11 cellular contexts compared by ENCODE assay signal in genomic region chr9:15513335-15513734, GRCh38. TPM values are rescaled to one million over a fixed set of nuclear protein-coding genes. Genes with fewer than 3 reads are reported as not detected.
DNase-seq lines count a peak whose midpoint lies in the region; ATAC-seq and TF ChIP-seq lines count a peak whose summit lies in the region.
"Had no signal": no experiment of that assay in that cellular context is flagged by ENCODE, and none has a peak within 500 bp of the region (broad histone marks: within the 10 kb centered on the region; RNA-seq: fewer than 3 reads in every experiment).

No MANE protein-coding gene starts in this region.

- ATAC-seq in activated CD8-positive, alpha-beta T cell treated with anti-CD3 and anti-CD28 coated beads for 36 hours, result no peak
- no peak for ATAC-seq in activated CD8-positive, alpha-beta T cell treated with anti-CD3 and anti-CD28 coated beads, Interleukin-2, amount 10 ng/mL, durations not matched to agents 7 days and 5 days
- ATAC-seq in GM21576 (IDR thresholded peaks at IDR 0.05; ENCODE audit: unreplicated experiment) (no peak), sciatic nerve (no peak)
- no peak for ATAC-seq in effector memory CD8-positive, alpha-beta T cell (replicated peaks)

- peaks cover 15% of the 10 kb centered on the region for H3K36me3 Mint-ChIP-seq in activated CD8-positive, alpha-beta T cell treated with anti-CD3 and anti-CD28 coated beads for 36 hours (ENCODE audit: low read depth)
- peaks cover 14% of the 10 kb centered on the region for H3K36me3 Mint-ChIP-seq in activated CD8-positive, alpha-beta T cell treated with anti-CD3 and anti-CD28 coated beads, Interleukin-2, amount 10 ng/mL, durations not matched to agents 7 days and 5 days (ENCODE audit: low read depth)
- peaks cover 14% of the 10 kb centered on the region for H3K36me3 Mint-ChIP-seq in activated naive CD8-positive, alpha-beta T cell treated with anti-CD3 and anti-CD28 coated beads for 36 hours
- peaks cover 26% of the 10 kb centered on the region for H3K36me3 Mint-ChIP-seq in effector memory CD8-positive, alpha-beta T cell (ENCODE audit: insufficient read depth)

- no peak overlapping the region for H3K4me3 ChIP-seq in Karpas-422 (ENCODE audit: low read length)
- H3K4me3 ChIP-seq in retinal pigment epithelial cell (ENCODE audit: low read length), result no peak overlapping the region
- H3K4me3 ChIP-seq: testis had no signal

- H2AFZ ChIP-seq in Karpas-422 (ENCODE audit: low read length), result no peak overlapping the region

- no peaks in the 10 kb centered on the region for H3K27me3 Mint-ChIP-seq in activated CD8-positive, alpha-beta T cell treated with anti-CD3 and anti-CD28 coated beads for 36 hours
- H3K27me3 Mint-ChIP-seq in activated CD8-positive, alpha-beta T cell treated with anti-CD3 and anti-CD28 coated beads, Interleukin-2, amount 10 ng/mL, durations not matched to agents 7 days and 5 days (ENCODE audit: low read depth), result peaks cover 7% of the 10 kb centered on the region
- peaks cover 4% of the 10 kb centered on the region for H3K27me3 Mint-ChIP-seq in activated naive CD8-positive, alpha-beta T cell treated with anti-CD3 and anti-CD28 coated beads for 36 hours
- no peaks in the 10 kb centered on the region for H3K27me3 Mint-ChIP-seq in effector memory CD8-positive, alpha-beta T cell

- H3K27ac ChIP-seq in Karpas-422 (ENCODE audit: low read length), result no peak overlapping the region
- H3K27ac ChIP-seq: testis had no signal

- H3K9me2 ChIP-seq in Karpas-422 (replicated peaks; ENCODE audit: insufficient read depth, low read length), result no peaks in the 10 kb centered on the region

- no peaks in the 10 kb centered on the region for H3K27me3 ChIP-seq in Karpas-422 (ENCODE audit: low read length)
- H3K27me3 ChIP-seq: testis had no signal

- H3K4me1 Mint-ChIP-seq in activated CD8-positive, alpha-beta T cell treated with anti-CD3 and anti-CD28 coated beads for 36 hours (ENCODE audit: low read depth), result peaks cover 28% of the 10 kb centered on the region
- peaks cover 30% of the 10 kb centered on the region for H3K4me1 Mint-ChIP-seq in activated CD8-positive, alpha-beta T cell treated with anti-CD3 and anti-CD28 coated beads, Interleukin-2, amount 10 ng/mL, durations not matched to agents 7 days and 5 days (ENCODE audit: low read depth)
- H3K4me1 Mint-ChIP-seq in activated naive CD8-positive, alpha-beta T cell treated with anti-CD3 and anti-CD28 coated beads for 36 hours, result peaks cover 25% of the 10 kb centered on the region
- peaks cover 20 to 23% of the 10 kb centered on the region in 2 donors for H3K4me1 Mint-ChIP-seq in effector memory CD8-positive, alpha-beta T cell (ENCODE audit: low read depth in 2 of 2)

- no peaks in the 10 kb centered on the region for H3K9me3 Mint-ChIP-seq in activated CD8-positive, alpha-beta T cell treated with anti-CD3 and anti-CD28 coated beads for 36 hours
- H3K9me3 Mint-ChIP-seq in activated CD8-positive, alpha-beta T cell treated with anti-CD3 and anti-CD28 coated beads, Interleukin-2, amount 10 ng/mL, durations not matched to agents 7 days and 5 days (ENCODE audit: insufficient read depth), result no peaks in the 10 kb centered on the region
- H3K9me3 Mint-ChIP-seq in activated naive CD8-positive, alpha-beta T cell treated with anti-CD3 and anti-CD28 coated beads for 36 hours, result no peaks in the 10 kb centered on the region
- no peaks in the 10 kb centered on the region for H3K9me3 Mint-ChIP-seq in effector memory CD8-positive, alpha-beta T cell

- CTCF ChIA-PET in activated CD8-positive, alpha-beta T cell treated with anti-CD3 and anti-CD28 coated beads for 36 hours (lab: Charles Lee), result interaction anchor here (0.6 to 1.6 kb wide), 5 partner anchors 11 to 95 kb away, joined by 3 to 8 read pairs (median 4); no protein-coding TSS in a partner anchor
- CTCF ChIA-PET in activated CD8-positive, alpha-beta T cell treated with anti-CD3 and anti-CD28 coated beads, Interleukin-2, amount 10 ng/mL, durations not matched to agents 7 days and 5 days (lab: Charles Lee), result interaction anchor here (0.7 to 1.4 kb wide), 4 partner anchors 20 to 301 kb away, joined by 3 to 6 read pairs (median 4); no protein-coding TSS in a partner anchor

- H3K27ac Mint-ChIP-seq in activated CD8-positive, alpha-beta T cell treated with anti-CD3 and anti-CD28 coated beads for 36 hours, result no peak overlapping the region
- H3K27ac Mint-ChIP-seq in activated CD8-positive, alpha-beta T cell treated with anti-CD3 and anti-CD28 coated beads, Interleukin-2, amount 10 ng/mL, durations not matched to agents 7 days and 5 days, result no peak overlapping the region
- H3K27ac Mint-ChIP-seq in activated naive CD8-positive, alpha-beta T cell treated with anti-CD3 and anti-CD28 coated beads for 36 hours, result no peak overlapping the region
- H3K27ac Mint-ChIP-seq in effector memory CD8-positive, alpha-beta T cell, result no peak overlapping the region

- peak; percentile 41 for DNase-seq in activated CD8-positive, alpha-beta T cell treated with anti-CD3 and anti-CD28 coated beads for 36 hours
- no peak for DNase-seq in activated CD8-positive, alpha-beta T cell treated with anti-CD3 and anti-CD28 coated beads, Interleukin-2, amount 10 ng/mL, durations not matched to agents 7 days and 5 days
- DNase-seq in Karpas-422 (peak; percentile 53), retinal pigment epithelial cell (ENCODE audit: low read depth) (no peak), sciatic nerve (ENCODE audit: low spot score) (no peak)
- peak; percentile 17 for DNase-seq in activated naive CD8-positive, alpha-beta T cell treated with anti-CD3 and anti-CD28 coated beads for 36 hours
- DNase-seq in effector memory CD8-positive, alpha-beta T cell, result no peak
- DNase-seq: DMS79, posterior cingulate gyrus, testis had no signal

- H3K4me3 Mint-ChIP-seq in activated CD8-positive, alpha-beta T cell treated with anti-CD3 and anti-CD28 coated beads for 36 hours, result no peak overlapping the region
- H3K4me3 Mint-ChIP-seq in activated CD8-positive, alpha-beta T cell treated with anti-CD3 and anti-CD28 coated beads, Interleukin-2, amount 10 ng/mL, durations not matched to agents 7 days and 5 days, result no peak overlapping the region
- H3K4me3 Mint-ChIP-seq in activated naive CD8-positive, alpha-beta T cell treated with anti-CD3 and anti-CD28 coated beads for 36 hours, result no peak overlapping the region
- H3K4me3 Mint-ChIP-seq in effector memory CD8-positive, alpha-beta T cell, result no peak overlapping the region

- intact Hi-C loops in activated CD8-positive, alpha-beta T cell treated with anti-CD3 and anti-CD28 coated beads for 36 hours (cut with micrococcal nuclease), result loop anchor here (5.0 kb wide), 1 partner anchor 39 kb away; the partner anchor contains the start of gene CCDC171
- intact Hi-C loops in sciatic nerve (cut with DNase I), result no loop called here

- peaks cover 6% of the 10 kb centered on the region; the same call in 1 of the 2 replicates for H3K36me3 ChIP-seq in Karpas-422 (ENCODE audit: insufficient read depth, low read length)

- no peak overlapping the region for H3K4me2 ChIP-seq in Karpas-422 (ENCODE audit: low read depth, low read length, poor library complexity, severe bottlenecking)

- peaks cover 23% of the 10 kb centered on the region for H3K79me2 ChIP-seq in Karpas-422 (ENCODE audit: low read length)

- no peak overlapping the region for H3K9ac ChIP-seq in Karpas-422 (ENCODE audit: low read length)

- TF ChIP-seq CTCF in activated CD8-positive, alpha-beta T cell treated with anti-CD3 and anti-CD28 coated beads for 36 hours (IDR thresholded peaks at IDR 0.05), result no peak
- TF ChIP-seq CTCF in retinal pigment epithelial cell (conservative IDR thresholded peaks at IDR 0.05; ENCODE audit: low read depth, low read length), result peak; percentile 27

- peaks cover 9% of the 10 kb centered on the region for H4K20me1 ChIP-seq in Karpas-422 (ENCODE audit: insufficient read depth, low read depth, low read length)

- peaks cover 27% of the 10 kb centered on the region for H3K4me1 ChIP-seq in Karpas-422 (ENCODE audit: low read length)

- POLR2A ChIA-PET in activated CD8-positive, alpha-beta T cell treated with anti-CD3 and anti-CD28 coated beads for 36 hours (lab: Charles Lee), result interaction anchor here (0.7 to 1.0 kb wide), 2 partner anchors 39 to 90 kb away, joined by 3 read pairs; partner anchors contain the start of gene CCDC171
- POLR2A ChIA-PET in activated CD8-positive, alpha-beta T cell treated with anti-CD3 and anti-CD28 coated beads, Interleukin-2, amount 10 ng/mL, durations not matched to agents 7 days and 5 days (lab: Charles Lee), result interaction anchor here (3.7 kb wide), 1 partner anchor 17 kb away, joined by 13 read pairs; no protein-coding TSS in a partner anchor

- H3K9me3 ChIP-seq in Karpas-422 (ENCODE audit: low read length), result no peaks in the 10 kb centered on the region
- H3K9me3 ChIP-seq: testis had no signal

RNA-seq across cellular contexts. Expression of gene PSIP1, which starts 2.6 kb away (rescaled TPM):
- 100 to 1,000 TPM; 123 to 132 TPM for total RNA-seq in activated CD8-positive, alpha-beta T cell treated with anti-CD3 and anti-CD28 coated beads for 36 hours
- total RNA-seq in activated CD8-positive, alpha-beta T cell treated with anti-CD3 and anti-CD28 coated beads, Interleukin-2, amount 10 ng/mL, durations not matched to agents 7 days and 5 days, result 100 to 1,000 TPM; 132 to 138 TPM
- total RNA-seq in Karpas-422 (2014; rRNA removed; shearing (Covaris generic); ENCODE audit: low replicate concordance), result 88.9 and 118 TPM in 2 replicates
- 100 to 1,000 TPM; 109 to 121 TPM for total RNA-seq in activated naive CD8-positive, alpha-beta T cell treated with anti-CD3 and anti-CD28 coated beads for 36 hours
- total RNA-seq in sciatic nerve, result 89.4 TPM

RNA-seq across cellular contexts. Expression of gene CCDC171, which starts 39.5 kb away (rescaled TPM):
- total RNA-seq in activated CD8-positive, alpha-beta T cell treated with anti-CD3 and anti-CD28 coated beads for 36 hours, result 1 to 10 TPM; 2.1 to 2.3 TPM
- total RNA-seq in activated CD8-positive, alpha-beta T cell treated with anti-CD3 and anti-CD28 coated beads, Interleukin-2, amount 10 ng/mL, durations not matched to agents 7 days and 5 days, result 1 to 10 TPM; 1.9 TPM
- 2.7 and 3.1 TPM in 2 replicates for total RNA-seq in Karpas-422 (2014; rRNA removed; shearing (Covaris generic); ENCODE audit: low replicate concordance)
- 1 to 10 TPM; 1.9 to 2.4 TPM for total RNA-seq in activated naive CD8-positive, alpha-beta T cell treated with anti-CD3 and anti-CD28 coated beads for 36 hours
- total RNA-seq in sciatic nerve, result 27.1 TPM

Comparison
In these comparisons a context has a peak if more than half of its experiments do, and no peak if none do; other contexts are left out.
1. DNase-seq: peak in activated CD8-positive, alpha-beta T cell treated with anti-CD3 and anti-CD28 coated beads for 36 hours (single experiment), Karpas-422 (single experiment) and activated naive CD8-positive, alpha-beta T cell treated with anti-CD3 and anti-CD28 coated beads for 36 hours (single experiment); none in activated CD8-positive, alpha-beta T cell treated with anti-CD3 and anti-CD28 coated beads, Interleukin-2, amount 10 ng/mL, durations not matched to agents 7 days and 5 days (single experiment), retinal pigment epithelial cell (single experiment), sciatic nerve (single experiment) and effector memory CD8-positive, alpha-beta T cell (0 of 3).